ENCODE assay signal across 10 cellular contexts in genomic region chr1:905811-906531, GRCh38. TPM values are rescaled to one million over a fixed set of nuclear protein-coding genes. Genes with fewer than 3 reads are reported as not detected.
DNase-seq lines count a peak whose midpoint lies in the region; ATAC-seq and TF ChIP-seq lines count a peak whose summit lies in the region.
"Had no signal": no experiment of that assay in that cellular context is flagged by ENCODE, and none has a peak within 500 bp of the region (broad histone marks: within the 10 kb centered on the region; RNA-seq: fewer than 3 reads in every experiment).

No MANE protein-coding gene starts in this region.

- no peaks in the 10 kb centered on the region for H3K9me3 ChIP-seq in GM23248 (ENCODE audit: low read depth)
- H3K9me3 ChIP-seq in ascending aorta, result no peaks in the 10 kb centered on the region
- H3K9me3 ChIP-seq in colonic mucosa, result no peaks in the 10 kb centered on the region
- H3K9me3 ChIP-seq: Caco-2, thyroid gland had no signal

- no peak overlapping the region for H2AFZ ChIP-seq in GM23248

- peak overlapping the region; percentile 83 for H3K4me2 ChIP-seq in GM23248 (ENCODE audit: unreplicated experiment)

- no peaks in the 10 kb centered on the region for H3K9me3 Mint-ChIP-seq in mesothelial cell of epicardium

- peaks cover 4% of the 10 kb centered on the region for H3K36me3 Mint-ChIP-seq in mesothelial cell of epicardium

- H3K4me3 Mint-ChIP-seq in mesothelial cell of epicardium, result peak overlapping the region; percentile 78

- in situ Hi-C loops in GM23248 (cut with MboI), result no loop called here

- peaks cover 26% of the 10 kb centered on the region for H3K4me1 ChIP-seq in GM23248 (ENCODE audit: insufficient read depth)
- H3K4me1 ChIP-seq in ascending aorta, result peaks cover 0 to 3% of the 10 kb centered on the region in 2 donors
- H3K4me1 ChIP-seq in colonic mucosa, result peaks cover 10% of the 10 kb centered on the region
- H3K4me1 ChIP-seq: Caco-2 had no signal

- WGBS in GM23248 (ENCODE audit: low coverage in 1 of 2, low lambda C conversion rate in 2 of 2, missing lambda C conversion rate in 2 of 2), 2 experiments, result 64 to 73% methylated on average over 11 to 13 of the region's 13 CpGs

- ATAC-seq in stimulated activated naive CD8-positive, alpha-beta T cell treated with anti-CD3 and anti-CD28 coated beads, Interleukin-15, Interleukin-2, amounts not matched to agents 100 U/mL and 50 U/mL, for 24 hours, result no peak

- H3K27ac ChIP-seq in GM23248 (peak overlapping the region; percentile 63), ascending aorta (peak overlapping the region in 1 of 2 donors; percentile 26), colonic mucosa (no peak overlapping the region)

- no peaks in the 10 kb centered on the region; the same call in 1 of the 2 replicates for H3F3A ChIP-seq in GM23248 (ENCODE audit: insufficient read depth)

- no peaks in the 10 kb centered on the region for H4K20me1 ChIP-seq in GM23248 (ENCODE audit: insufficient read depth)

- DNase-seq in 8988T (peak; percentile 17), GM23248 (peak; percentile 62), ascending aorta (ENCODE audit: low spot score in 2 of 2) (peak; percentile 7 to 65), mesothelial cell of epicardium (ENCODE audit: low spot score in 2 of 2, unreplicated experiment in 2 of 2) (peak in 1 of 2 experiments; percentile 29), NCI-H2107 treated with DMSO at 0.1 percent for 48 hours (lab: John Stamatoyannopoulos, UW; ENCODE audit: unreplicated experiment) (no peak), colonic mucosa (no peak), GDM1 (lab: John Stamatoyannopoulos, UW) (no peak)
- no peak for DNase-seq in stimulated activated naive CD8-positive, alpha-beta T cell treated with anti-CD3 and anti-CD28 coated beads, Interleukin-15, Interleukin-2, amounts not matched to agents 100 U/mL and 50 U/mL, for 24 hours

- H3K4me1 Mint-ChIP-seq in mesothelial cell of epicardium, result peaks cover 36% of the 10 kb centered on the region

- peak overlapping the region; percentile 83 for H3K4me3 ChIP-seq in GM23248
- peak overlapping the region in 1 of 2 donors; percentile 68 for H3K4me3 ChIP-seq in ascending aorta
- no peak overlapping the region for H3K4me3 ChIP-seq in colonic mucosa

- no peaks in the 10 kb centered on the region for H3K36me3 ChIP-seq in GM23248 (ENCODE audit: low read depth)
- no peaks in the 10 kb centered on the region for H3K36me3 ChIP-seq in ascending aorta
- H3K36me3 ChIP-seq in colonic mucosa, result no peaks in the 10 kb centered on the region
- H3K36me3 ChIP-seq: thyroid gland had no signal

- no peaks in the 10 kb centered on the region for H3K79me2 ChIP-seq in GM23248 (ENCODE audit: insufficient read depth)

- peak overlapping the region; percentile 80; the same call in 1 of the 2 replicates for H3K9ac ChIP-seq in GM23248
- H3K9ac ChIP-seq in colonic mucosa (ENCODE audit: low read depth in 2 of 2, low read length in 2 of 2), result no peak overlapping the region

- H3K9me2 ChIP-seq in GM23248 (ENCODE audit: insufficient read depth), result no peaks in the 10 kb centered on the region

- H3K27me3 ChIP-seq in GM23248 (replicated peaks; ENCODE audit: insufficient read depth) (no peaks in the 10 kb centered on the region), ascending aorta (no peaks in the 10 kb centered on the region), colonic mucosa (peaks cover 26% of the 10 kb centered on the region)
- H3K27me3 ChIP-seq: thyroid gland had no signal

- intact Hi-C loops in ascending aorta (cut with DNase I), result loop anchor here (1.0 to 5.0 kb wide), 3 partner anchors 33 to 113 kb away; partner anchors contain the start of gene NOC2L
- intact Hi-C loops in colonic mucosa (cut with DNase I), result loop anchor here (2.0 kb wide), 1 partner anchor 33 kb away; no protein-coding TSS in a partner anchor

- no peak for TF ChIP-seq CTCF in ascending aorta (IDR thresholded peaks at IDR 0.05)
- no peak for TF ChIP-seq CTCF in mesothelial cell of epicardium (IDR thresholded peaks at IDR 0.05; ENCODE audit: unreplicated experiment)
- no peak for TF ChIP-seq CTCF in colonic mucosa (IDR thresholded peaks at IDR 0.05)

- H3K27me3 Mint-ChIP-seq in mesothelial cell of epicardium (ENCODE audit: low read depth), result peaks cover 4% of the 10 kb centered on the region

- H3K27ac Mint-ChIP-seq in mesothelial cell of epicardium, result no peak overlapping the region

RNA-seq across cellular contexts. Expression of gene SAMD11, which starts 17.8 kb away (rescaled TPM):
- total RNA-seq in GM23248 (2014; rRNA removed; shearing (Covaris generic)), result 40.9 and 68.3 TPM in 2 replicates
- polyA plus RNA-seq in GM23248 (2016; fragmentation: Nextera tagmentation; extraction: Ambion mirVana), result 8.0 and 8.2 TPM in 2 replicates
- total RNA-seq in ascending aorta (9.7 TPM), mesothelial cell of epicardium (303 to 325 TPM (median 313 TPM) in 3 replicates), colonic mucosa (1 to 10 TPM; 3.0 to 4.2 TPM)

RNA-seq across cellular contexts. Expression of gene NOC2L, which starts 53.1 kb away (rescaled TPM):
- total RNA-seq in GM23248 (2014; rRNA removed; shearing (Covaris generic)), result 66.4 and 67.3 TPM in 2 replicates
- polyA plus RNA-seq in GM23248 (2016; fragmentation: Nextera tagmentation; extraction: Ambion mirVana), result 64.0 and 65.0 TPM in 2 replicates
- 33.2 TPM for total RNA-seq in ascending aorta
- total RNA-seq in mesothelial cell of epicardium, result 69.3 to 73.1 TPM (median 69.8 TPM) in 3 replicates
- total RNA-seq in colonic mucosa, result 100 to 1,000 TPM in 1 of 2 donors, 10 to 100 TPM in 1; 46.9 to 127 TPM

RNA-seq across cellular contexts. Expression of gene KLHL17, which starts 54.4 kb away (rescaled TPM):
- 19.2 and 23.3 TPM in 2 replicates for total RNA-seq in GM23248 (2014; rRNA removed; shearing (Covaris generic))
- 4.7 and 5.5 TPM in 2 replicates for polyA plus RNA-seq in GM23248 (2016; fragmentation: Nextera tagmentation; extraction: Ambion mirVana)
- 16.6 TPM for total RNA-seq in ascending aorta
- 44.7 to 49.8 TPM (median 47.0 TPM) in 3 replicates for total RNA-seq in mesothelial cell of epicardium
- 10 to 100 TPM in 1 of 2 donors, 1 to 10 TPM in 1; 9.9 to 16.7 TPM for total RNA-seq in colonic mucosa

Comparison
In these comparisons a context has a peak if more than half of its experiments do, and no peak if none do; other contexts are left out.
1. DNase-seq: peak in 8988T (single experiment), GM23248 (single experiment) and ascending aorta (2 of 2); none in NCI-H2107 treated with DMSO at 0.1 percent for 48 hours (single experiment), colonic mucosa (single experiment), GDM1 (single experiment) and stimulated activated naive CD8-positive, alpha-beta T cell treated with anti-CD3 and anti-CD28 coated beads, Interleukin-15, Interleukin-2, amounts not matched to agents 100 U/mL and 50 U/mL, for 24 hours (single experiment).